ENCODE assay signal across 8 cellular contexts in the genomic region with DNA sequence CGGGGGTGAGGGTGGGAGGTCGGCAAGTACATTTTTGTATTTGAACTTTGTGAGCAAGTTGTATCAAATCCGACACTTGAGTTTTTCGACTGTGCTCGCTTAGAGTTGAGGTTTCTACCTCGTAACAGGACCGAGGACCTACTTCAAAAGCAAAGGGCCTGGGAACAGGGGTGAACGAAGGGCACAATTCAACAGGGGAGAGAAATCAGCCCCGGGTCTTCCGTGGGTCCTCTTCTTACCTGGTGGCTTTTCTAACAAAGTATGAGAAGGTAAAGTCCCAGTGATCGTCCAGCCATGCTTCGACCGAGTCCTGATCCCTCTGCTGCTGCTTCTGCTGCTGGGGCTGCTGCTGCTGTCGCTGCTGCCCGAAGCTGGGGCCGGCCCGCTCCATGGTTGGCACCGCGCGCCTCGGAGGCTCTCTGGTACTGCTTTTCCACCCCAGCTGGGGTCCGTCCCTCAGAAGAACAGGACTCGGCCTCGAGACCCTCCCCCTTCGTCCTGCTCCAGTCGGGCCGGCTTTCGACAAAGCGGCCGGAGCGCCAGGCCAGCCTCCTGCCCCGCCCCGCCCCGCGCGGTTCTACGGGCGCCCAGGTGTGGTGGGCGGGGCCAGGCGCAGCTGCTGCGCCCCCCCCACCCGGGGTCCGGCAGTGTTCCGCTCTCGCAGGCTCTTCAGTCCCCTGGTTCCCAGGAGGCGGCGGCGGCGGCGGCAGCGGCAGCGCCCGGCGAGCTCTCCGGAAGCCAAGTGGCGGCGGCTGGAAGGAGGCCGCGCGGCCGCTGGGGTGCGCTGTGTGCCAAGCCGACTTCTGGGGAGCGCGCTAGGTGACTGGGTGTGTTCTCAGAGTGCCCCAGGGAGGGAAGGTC.
DNase-seq lines count a peak whose midpoint lies in the region; ATAC-seq, FAIRE-seq and TF ChIP-seq lines count a peak whose summit lies in the region.

A gene (minus strand): TSS at position 524 of the 861 bp plus-strand sequence. CDS start 133 bp downstream, at position 391.

- H3K4me1 Mint-ChIP-seq in nephron, result peaks cover 26% of the 10 kb centered on the region
- peaks cover 21% of the 10 kb centered on the region for H3K4me1 Mint-ChIP-seq in stimulated activated naive CD8-positive, alpha-beta T cell treated with anti-CD3 and anti-CD28 coated beads, Interleukin-15, amount 100 ng/mL, for 72 hours

- peaks cover 8% of the 10 kb centered on the region for H3K27me3 Mint-ChIP-seq in nephron (ENCODE audit: low read depth)
- H3K27me3 Mint-ChIP-seq in stimulated activated naive CD8-positive, alpha-beta T cell treated with anti-CD3 and anti-CD28 coated beads, Interleukin-15, amount 100 ng/mL, for 72 hours, result peaks cover 28% of the 10 kb centered on the region

- TF ChIP-seq RAD21 in Ishikawa (IDR thresholded peaks at IDR 0.05; ENCODE audit: low read depth), result peak; percentile 81

- TF ChIP-seq CTCF in nephron (IDR thresholded peaks at IDR 0.05; ENCODE audit: unreplicated experiment in 3 of 3), result peak; percentile 74 to 88 (median 82)

- DNase-seq in DMS153 (lab: John Stamatoyannopoulos, UW) (peak; percentile 90), RCC 7860 (ENCODE audit: low spot score) (peak; percentile 21), fibroblast of the conjunctiva (ENCODE audit: low read depth) (peak; percentile 51)
- DNase-seq in activated T-helper 9 cell treated with anti-CD3 and anti-CD28 coated beads, Interleukin-2, amount 50 U/mL, for 16 hours (ENCODE audit: low read depth), result peak; percentile 70
- DNase-seq in stimulated activated naive CD8-positive, alpha-beta T cell treated with anti-CD3 and anti-CD28 coated beads, Interleukin-15, amount 100 ng/mL, for 72 hours, result peak; percentile 80 to 82

- no peak for TF ChIP-seq EP300 in Ishikawa (IDR thresholded peaks at IDR 0.05; ENCODE audit: borderline replicate concordance)

- H3K4me3 Mint-ChIP-seq in nephron, result peak within 1 kb of the TSS; percentile 96 to 97 (median 97)
- H3K4me3 Mint-ChIP-seq in stimulated activated naive CD8-positive, alpha-beta T cell treated with anti-CD3 and anti-CD28 coated beads, Interleukin-15, amount 100 ng/mL, for 72 hours, result peak within 1 kb of the TSS; percentile 88 to 95

- no peaks in the 10 kb centered on the region for H3K9me3 Mint-ChIP-seq in nephron
- no peaks in the 10 kb centered on the region for H3K9me3 Mint-ChIP-seq in stimulated activated naive CD8-positive, alpha-beta T cell treated with anti-CD3 and anti-CD28 coated beads, Interleukin-15, amount 100 ng/mL, for 72 hours

- H3K27ac Mint-ChIP-seq in nephron, result peak within 1 kb of the TSS; percentile 98 to 99 (median 99)
- H3K27ac Mint-ChIP-seq in stimulated activated naive CD8-positive, alpha-beta T cell treated with anti-CD3 and anti-CD28 coated beads, Interleukin-15, amount 100 ng/mL, for 72 hours, result peak within 1 kb of the TSS in 1 of 2 donors; percentile 46

- peaks cover 4% of the 10 kb centered on the region for H3K36me3 Mint-ChIP-seq in nephron (ENCODE audit: low read depth)

- ATAC-seq in GM21717 (IDR thresholded peaks at IDR 0.05; ENCODE audit: unreplicated experiment), result peak; percentile 90
- peak; percentile 86 for ATAC-seq in stimulated activated naive CD8-positive, alpha-beta T cell treated with anti-CD3 and anti-CD28 coated beads, Interleukin-15, amount 100 ng/mL, for 72 hours

- no peak for FAIRE-seq in RCC 7860 (lab: Jason Lieb, UNC)

TF ChIP-seq in Ishikawa, 13 proteins besides CTCF, POLR2A, EP300 and RAD21:
- TF ChIP-seq TAF1 (IDR thresholded peaks at IDR 0.05; ENCODE audit: low read depth) (peak; percentile 10; the same call in 1 of the 2 replicates), NFIC (IDR thresholded peaks at IDR 0.05) (0 out of 2 replicates have a peak, but pooled peaks have one; percentile 2), ZBTB7A (IDR thresholded peaks at IDR 0.05; ENCODE audit: low read depth) (peak; percentile 80; the same call in 1 of the 2 replicates)
- TF ChIP-seq, protein P1, sequence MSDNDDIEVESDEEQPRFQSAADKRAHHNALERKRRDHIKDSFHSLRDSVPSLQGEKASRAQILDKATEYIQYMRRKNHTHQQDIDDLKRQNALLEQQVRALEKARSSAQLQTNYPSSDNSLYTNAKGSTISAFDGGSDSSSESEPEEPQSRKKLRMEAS (IDR thresholded peaks at IDR 0.05), result 0 out of 2 replicates have a peak, but pooled peaks have one; percentile 27
- TF ChIP-seq, protein P2, sequence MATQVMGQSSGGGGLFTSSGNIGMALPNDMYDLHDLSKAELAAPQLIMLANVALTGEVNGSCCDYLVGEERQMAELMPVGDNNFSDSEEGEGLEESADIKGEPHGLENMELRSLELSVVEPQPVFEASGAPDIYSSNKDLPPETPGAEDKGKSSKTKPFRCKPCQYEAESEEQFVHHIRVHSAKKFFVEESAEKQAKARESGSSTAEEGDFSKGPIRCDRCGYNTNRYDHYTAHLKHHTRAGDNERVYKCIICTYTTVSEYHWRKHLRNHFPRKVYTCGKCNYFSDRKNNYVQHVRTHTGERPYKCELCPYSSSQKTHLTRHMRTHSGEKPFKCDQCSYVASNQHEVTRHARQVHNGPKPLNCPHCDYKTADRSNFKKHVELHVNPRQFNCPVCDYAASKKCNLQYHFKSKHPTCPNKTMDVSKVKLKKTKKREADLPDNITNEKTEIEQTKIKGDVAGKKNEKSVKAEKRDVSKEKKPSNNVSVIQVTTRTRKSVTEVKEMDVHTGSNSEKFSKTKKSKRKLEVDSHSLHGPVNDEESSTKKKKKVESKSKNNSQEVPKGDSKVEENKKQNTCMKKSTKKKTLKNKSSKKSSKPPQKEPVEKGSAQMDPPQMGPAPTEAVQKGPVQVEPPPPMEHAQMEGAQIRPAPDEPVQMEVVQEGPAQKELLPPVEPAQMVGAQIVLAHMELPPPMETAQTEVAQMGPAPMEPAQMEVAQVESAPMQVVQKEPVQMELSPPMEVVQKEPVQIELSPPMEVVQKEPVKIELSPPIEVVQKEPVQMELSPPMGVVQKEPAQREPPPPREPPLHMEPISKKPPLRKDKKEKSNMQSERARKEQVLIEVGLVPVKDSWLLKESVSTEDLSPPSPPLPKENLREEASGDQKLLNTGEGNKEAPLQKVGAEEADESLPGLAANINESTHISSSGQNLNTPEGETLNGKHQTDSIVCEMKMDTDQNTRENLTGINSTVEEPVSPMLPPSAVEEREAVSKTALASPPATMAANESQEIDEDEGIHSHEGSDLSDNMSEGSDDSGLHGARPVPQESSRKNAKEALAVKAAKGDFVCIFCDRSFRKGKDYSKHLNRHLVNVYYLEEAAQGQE (IDR thresholded peaks at IDR 0.05; ENCODE audit: low read depth), result no peak

Comparison
In these comparisons a context has a peak if more than half of its experiments do, and no peak if none do; other contexts are left out.
1. Peak in every context shown above with its lines: DNase-seq and ATAC-seq.
2. DNase-seq: peak in every context shown above with its lines; median percentile 90 in DMS153; 81 in stimulated activated naive CD8-positive, alpha-beta T cell treated with anti-CD3 and anti-CD28 coated beads, Interleukin-15, amount 100 ng/mL, for 72 hours; 70 in activated T-helper 9 cell treated with anti-CD3 and anti-CD28 coated beads, Interleukin-2, amount 50 U/mL, for 16 hours; 51 in fibroblast of the conjunctiva; 21 in RCC 7860.